ENCODE assay signal across 12 cellular contexts in genomic region chr5:179869101-179869500, GRCh38.
"Had no signal": no experiment of that assay in that cellular context is flagged by ENCODE, and none has a peak within 500 bp of the region (broad histone marks: within the 10 kb centered on the region; RNA-seq: fewer than 3 reads in every experiment).

No MANE protein-coding gene starts in this region.

- H3K4me1 ChIP-seq: adrenal gland had no signal

- H3K4me1 Mint-ChIP-seq: natural killer cell had no signal

- H3K36me3 Mint-ChIP-seq: natural killer cell had no signal

- H3K9me3 ChIP-seq: adrenal gland, psoas muscle had no signal

- H3K4me3 ChIP-seq: adrenal gland, psoas muscle had no signal

- H3K27me3 Mint-ChIP-seq: stimulated activated memory B cell treated with anti-CD40 and anti-IgM and Interleukin-4, amounts not matched to agents 10 μg/mL and 1 μg/mL and 100 μg/mL, for 72 hours had no signal

- H3K9me3 Mint-ChIP-seq: activated T-helper 2 cell treated with anti-CD3 and anti-CD28 coated beads, Interferon-gamma antibody, Interleukin-2, Interleukin-4, amounts not matched to agents 10 μg/mL and 5 μg/mL and 100 μg/mL, durations not matched to agents 14 hours and 24 hours and 36 hours; natural killer cell; stimulated activated memory B cell treated with anti-CD40 and anti-IgM and Interleukin-4, amounts not matched to agents 10 μg/mL and 1 μg/mL and 100 μg/mL, for 72 hours had no signal

- H3K27me3 ChIP-seq: adrenal gland had no signal

- DNase-seq: activated CD4-positive, CD25-positive, alpha-beta regulatory T cell treated with anti-CD3 and anti-CD28 coated beads, Interleukin-2, amount 50 U/mL, for 72 hours; activated naive CD4-positive, alpha-beta T cell treated with anti-CD3 and anti-CD28 coated beads, Interleukin-2, amount 50 U/mL, for 16 hours; activated T-cell treated with anti-CD3 and anti-CD28 coated beads for 4 hours; adrenal gland; mesenchymal stem cell; natural killer cell; occipital lobe; psoas muscle; stimulated activated CD4-positive, alpha-beta T cell treated with anti-CD3 and anti-CD28 coated beads, Interleukin-12 subunit alpha, Interleukin-12 subunit beta, amount 100 ng/mL, for 4 hours; stimulated activated CD4-positive, alpha-beta T cell treated with anti-CD3 and anti-CD28 coated beads, Interleukin-2, amount 100 ng/mL, for 24 hours had no signal

- H3K27ac ChIP-seq: adrenal gland, psoas muscle had no signal

- H3K27ac Mint-ChIP-seq: activated T-helper 2 cell treated with anti-CD3 and anti-CD28 coated beads, Interferon-gamma antibody, Interleukin-2, Interleukin-4, amounts not matched to agents 10 μg/mL and 5 μg/mL and 100 μg/mL, durations not matched to agents 14 hours and 24 hours and 36 hours; stimulated activated memory B cell treated with anti-CD40 and anti-IgM and Interleukin-4, amounts not matched to agents 10 μg/mL and 1 μg/mL and 100 μg/mL, for 72 hours had no signal

- H3K4me3 Mint-ChIP-seq: natural killer cell; stimulated activated memory B cell treated with anti-CD40 and anti-IgM and Interleukin-4, amounts not matched to agents 10 μg/mL and 1 μg/mL and 100 μg/mL, for 72 hours had no signal
